ENCODE assay signal across 2 cellular contexts in genomic region chr3:112569265-112569664, GRCh38.
TF ChIP-seq lines count a peak whose summit lies in the region.

No MANE protein-coding gene starts in this region.

TF ChIP-seq in SK-N-SH treated with all-trans-retinoic acid at 6 μM for 48 hours, 23 proteins besides CTCF, POLR2A, EP300 and RAD21 (continued from another document):
- no peak for TF ChIP-seq ZNF565 (CRISPR knock-in tag; conservative IDR thresholded peaks at IDR 0.05; ENCODE audit: low read depth)
- no peak for TF ChIP-seq RARB (CRISPR knock-in tag; IDR thresholded peaks at IDR 0.05)
- no peak for TF ChIP-seq TSHZ2 (CRISPR knock-in tag; IDR thresholded peaks at IDR 0.05)
- no peak for TF ChIP-seq GLIS3 (CRISPR knock-in tag; IDR thresholded peaks at IDR 0.05)
- no peak for TF ChIP-seq ESRRG (CRISPR knock-in tag; IDR thresholded peaks at IDR 0.05)
- TF ChIP-seq ZC3H10 (CRISPR knock-in tag; IDR thresholded peaks at IDR 0.05): no peak
- no peak for TF ChIP-seq SNAI2 (CRISPR knock-in tag; IDR thresholded peaks at IDR 0.05)
- no peak for TF ChIP-seq TOX (CRISPR knock-in tag; IDR thresholded peaks at IDR 0.05; ENCODE audit: borderline replicate concordance)
- TF ChIP-seq TCF4 (CRISPR knock-in tag; IDR thresholded peaks at IDR 0.05; ENCODE audit: borderline replicate concordance): no peak
- no peak for TF ChIP-seq BACH2 (CRISPR knock-in tag; IDR thresholded peaks at IDR 0.05; ENCODE audit: borderline replicate concordance)
- no peak for TF ChIP-seq ISL1 (CRISPR knock-in tag; IDR thresholded peaks at IDR 0.05)
- TF ChIP-seq POU6F1 (CRISPR knock-in tag; IDR thresholded peaks at IDR 0.05; ENCODE audit: borderline replicate concordance, low read depth): no peak
- TF ChIP-seq PATZ1 (CRISPR knock-in tag; IDR thresholded peaks at IDR 0.05; ENCODE audit: borderline replicate concordance): no peak
- TF ChIP-seq ZFP30 (CRISPR knock-in tag; IDR thresholded peaks at IDR 0.05): no peak
- no peak for TF ChIP-seq ZNF8 (CRISPR knock-in tag; IDR thresholded peaks at IDR 0.05)
- no peak for TF ChIP-seq CSRNP3 (CRISPR knock-in tag; IDR thresholded peaks at IDR 0.05)
- no peak for TF ChIP-seq ZNF70 (CRISPR knock-in tag; IDR thresholded peaks at IDR 0.05)
TF ChIP-seq in SK-N-SH treated with all-trans-retinoic acid at 6 μM for 48 hours: peak in this region for 0.

TF ChIP-seq in SK-N-SH, 30 proteins besides CTCF, POLR2A, EP300 and RAD21 (continued from another document):
- no peak for TF ChIP-seq ZBTB33 (IDR thresholded peaks at IDR 0.05; ENCODE audit: borderline replicate concordance, low read depth)
- TF ChIP-seq TCF12 (IDR thresholded peaks at IDR 0.05): no peak
- no peak for TF ChIP-seq FOXJ3 (CRISPR knock-in tag; IDR thresholded peaks at IDR 0.05)
- TF ChIP-seq GABPA (IDR thresholded peaks at IDR 0.05; ENCODE audit: low read depth): no peak
- TF ChIP-seq NFIC (IDR thresholded peaks at IDR 0.05; ENCODE audit: borderline replicate concordance): no peak
- TF ChIP-seq EZH2phosphoT487 (IDR thresholded peaks at IDR 0.05; ENCODE audit: borderline replicate concordance, low read depth): no peak
- TF ChIP-seq MXI1 (IDR thresholded peaks at IDR 0.05; ENCODE audit: low read depth, low read length): no peak
- TF ChIP-seq POLR2AphosphoS5 (IDR thresholded peaks at IDR 0.05; ENCODE audit: low read depth, low read length): no peak
- TF ChIP-seq JUND (IDR thresholded peaks at IDR 0.05): no peak
- TF ChIP-seq SMC3 (IDR thresholded peaks at IDR 0.05; ENCODE audit: low read depth, low read length): no peak
- TF ChIP-seq USF2 (IDR thresholded peaks at IDR 0.05; ENCODE audit: borderline replicate concordance, low read depth, low read length): no peak
- TF ChIP-seq RXRA (IDR thresholded peaks at IDR 0.05; ENCODE audit: borderline replicate concordance, low read depth): no peak
